ENCODE assay signal across 9 cellular contexts in genomic region chrX:136759968-136760367, GRCh38. TPM values are rescaled to one million over a fixed set of nuclear protein-coding genes. Genes with fewer than 3 reads are reported as not detected.
DNase-seq lines count a peak whose midpoint lies in the region; ATAC-seq, FAIRE-seq and TF ChIP-seq lines count a peak whose summit lies in the region.
"Had no signal": no experiment of that assay in that cellular context is flagged by ENCODE, and none has a peak within 500 bp of the region (broad histone marks: within the 10 kb centered on the region; RNA-seq: fewer than 3 reads in every experiment).

No MANE protein-coding gene starts in this region.

- H3K27me3 Mint-ChIP-seq in MCF 10A (ENCODE audit: insufficient read depth, unreplicated experiment) (peaks cover 29% of the 10 kb centered on the region), WTC11 (ENCODE audit: low read depth) (no peaks in the 10 kb centered on the region; the same call in 1 of the 2 replicates), osteocyte (ENCODE audit: unreplicated experiment) (no peaks in the 10 kb centered on the region)

- no peaks in the 10 kb centered on the region for H3K9me3 ChIP-seq in breast epithelium
- H3K9me3 ChIP-seq in upper lobe of right lung: no peaks in the 10 kb centered on the region

- H3K36me3 Mint-ChIP-seq in MCF 10A (ENCODE audit: insufficient read depth, unreplicated experiment): no peaks in the 10 kb centered on the region
- H3K36me3 Mint-ChIP-seq in WTC11: no peaks in the 10 kb centered on the region; the same call in 1 of the 2 replicates
- no peaks in the 10 kb centered on the region for H3K36me3 Mint-ChIP-seq in osteocyte (ENCODE audit: unreplicated experiment)

- TF ChIP-seq CTCF in breast epithelium (IDR thresholded peaks at IDR 0.05): no peak
- no peak for TF ChIP-seq CTCF in MCF 10A (IDR thresholded peaks at IDR 0.05; ENCODE audit: unreplicated experiment)
- TF ChIP-seq CTCF in WTC11 (IDR thresholded peaks at IDR 0.05): no peak
- TF ChIP-seq CTCF in upper lobe of right lung (IDR thresholded peaks at IDR 0.05): no peak
- no peak for TF ChIP-seq CTCF in D721Med (IDR thresholded peaks at IDR 0.05; ENCODE audit: insufficient read depth, missing control alignments)
- TF ChIP-seq CTCF in osteocyte (IDR thresholded peaks at IDR 0.05): no peak

- no TSS peak for BruUV-seq in MCF 10A (replicated peaks; lab: Mats Ljungman, UMichigan)

- CTCF ChIA-PET in MCF 10A (lab: Yijun Ruan, JAX) (no interaction called here), WTC11 (lab: Charles Lee) (no interaction called here)

- H3K4me3 ChIP-seq in breast epithelium (no peak overlapping the region), upper lobe of right lung (no peak overlapping the region)

- no peak for TF ChIP-seq POLR2A in breast epithelium (IDR thresholded peaks at IDR 0.05)

- H3K27ac ChIP-seq in breast epithelium (peak overlapping the region; percentile 64 to 68), upper lobe of right lung (no peak overlapping the region)
- H3K27ac ChIP-seq: C4-2B had no signal

- H3K9me3 Mint-ChIP-seq in MCF 10A (ENCODE audit: unreplicated experiment) (no peaks in the 10 kb centered on the region), WTC11 (no peaks in the 10 kb centered on the region; the same call in 1 of the 2 replicates), osteocyte (ENCODE audit: unreplicated experiment) (no peaks in the 10 kb centered on the region)

- no peak for FAIRE-seq in D721Med (lab: Jason Lieb, UNC)

- H3K4me3 Mint-ChIP-seq in MCF 10A (ENCODE audit: unreplicated experiment) (no peak overlapping the region), WTC11 (peak overlapping the region; percentile 40), osteocyte (ENCODE audit: unreplicated experiment) (no peak overlapping the region)

- H3K27me3 ChIP-seq in breast epithelium (peaks cover 0 to 23% of the 10 kb centered on the region in 2 donors), upper lobe of right lung (no peaks in the 10 kb centered on the region)

- no peaks in the 10 kb centered on the region for H3K4me1 ChIP-seq in breast epithelium
- H3K4me1 ChIP-seq in upper lobe of right lung: no peaks in the 10 kb centered on the region

- no peaks in the 10 kb centered on the region for H3K4me1 Mint-ChIP-seq in MCF 10A (ENCODE audit: insufficient read depth, unreplicated experiment)
- H3K4me1 Mint-ChIP-seq in WTC11: peaks cover 30% of the 10 kb centered on the region
- no peaks in the 10 kb centered on the region for H3K4me1 Mint-ChIP-seq in osteocyte (ENCODE audit: unreplicated experiment)

- DNase-seq in breast epithelium (ENCODE audit: low spot score in 2 of 2) (no peak), MCF 10A (ENCODE audit: unreplicated experiment) (no peak), WTC11 (ENCODE audit: low spot score) (no peak), upper lobe of right lung (no peak), NCI-H2081 treated with DMSO at 0.1 percent for 48 hours (lab: John Stamatoyannopoulos, UW) (no peak), D721Med (ENCODE audit: insufficient read length, low spot score) (no peak), osteocyte (ENCODE audit: extremely low spot score, unreplicated experiment) (no peak)

- POLR2A ChIA-PET in MCF 10A (lab: Yijun Ruan, JAX) (interaction anchor here (1.3 kb wide), 1 partner anchor 13 kb away, joined by 3 read pairs; no protein-coding TSS in a partner anchor), WTC11 (lab: Charles Lee) (no interaction called here)

- ATAC-seq in HG03378 (IDR thresholded peaks at IDR 0.05; ENCODE audit: unreplicated experiment) (peak; percentile 89), WTC11 (peak; percentile 85), upper lobe of right lung (peak; percentile 63)

- intact Hi-C loops in breast epithelium (cut with DNase I; ENCODE audit: low total_unique reads) (no loop called here), MCF 10A (cut with micrococcal nuclease) (no loop called here), upper lobe of right lung (cut with DNase I) (no loop called here)

- H3K36me3 ChIP-seq in breast epithelium (no peaks in the 10 kb centered on the region), upper lobe of right lung (no peaks in the 10 kb centered on the region)

- H3K27ac Mint-ChIP-seq in MCF 10A (ENCODE audit: low read depth, unreplicated experiment): no peak overlapping the region
- peak overlapping the region; percentile 90 for H3K27ac Mint-ChIP-seq in WTC11
- H3K27ac Mint-ChIP-seq in osteocyte (ENCODE audit: unreplicated experiment): no peak overlapping the region

TF ChIP-seq in WTC11, 78 proteins besides CTCF, POLR2A, EP300 and RAD21:
- no peak for TF ChIP-seq ZBTB21 (CRISPR knock-in tag; IDR thresholded peaks at IDR 0.05; ENCODE audit: borderline replicate concordance)
- TF ChIP-seq, protein P1, sequence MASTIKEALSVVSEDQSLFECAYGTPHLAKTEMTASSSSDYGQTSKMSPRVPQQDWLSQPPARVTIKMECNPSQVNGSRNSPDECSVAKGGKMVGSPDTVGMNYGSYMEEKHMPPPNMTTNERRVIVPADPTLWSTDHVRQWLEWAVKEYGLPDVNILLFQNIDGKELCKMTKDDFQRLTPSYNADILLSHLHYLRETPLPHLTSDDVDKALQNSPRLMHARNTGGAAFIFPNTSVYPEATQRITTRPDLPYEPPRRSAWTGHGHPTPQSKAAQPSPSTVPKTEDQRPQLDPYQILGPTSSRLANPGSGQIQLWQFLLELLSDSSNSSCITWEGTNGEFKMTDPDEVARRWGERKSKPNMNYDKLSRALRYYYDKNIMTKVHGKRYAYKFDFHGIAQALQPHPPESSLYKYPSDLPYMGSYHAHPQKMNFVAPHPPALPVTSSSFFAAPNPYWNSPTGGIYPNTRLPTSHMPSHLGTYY (CRISPR knock-in tag; IDR thresholded peaks at IDR 0.05): no peak

RNA-seq across cellular contexts. Expression of gene ARHGEF6, which starts 20.8 kb away (rescaled TPM):
- 100 to 1,000 TPM in 1 of 3 donors, 10 to 100 TPM in 2; 43.6 to 120 (median 55.8) TPM for total RNA-seq in breast epithelium
- total RNA-seq in MCF 10A (2022): 0.35 and 0.47 TPM in 2 replicates
- 5.1 to 5.6 TPM (median 5.2 TPM) in 3 replicates for total RNA-seq in WTC11 (2021)
- 42.8 TPM for total RNA-seq in upper lobe of right lung
- 8.5 and 8.7 TPM in 2 replicates for total RNA-seq in osteocyte
